ENCODE assay signal across 1 cellular context in genomic region chr19:8475005-8475404, GRCh38.
TF ChIP-seq lines count a peak whose summit lies in the region.

No MANE protein-coding gene starts in this region.

TF ChIP-seq in IMR-90, 13 proteins besides CTCF, POLR2A, EP300 and RAD21:
- TF ChIP-seq, protein P1, sequence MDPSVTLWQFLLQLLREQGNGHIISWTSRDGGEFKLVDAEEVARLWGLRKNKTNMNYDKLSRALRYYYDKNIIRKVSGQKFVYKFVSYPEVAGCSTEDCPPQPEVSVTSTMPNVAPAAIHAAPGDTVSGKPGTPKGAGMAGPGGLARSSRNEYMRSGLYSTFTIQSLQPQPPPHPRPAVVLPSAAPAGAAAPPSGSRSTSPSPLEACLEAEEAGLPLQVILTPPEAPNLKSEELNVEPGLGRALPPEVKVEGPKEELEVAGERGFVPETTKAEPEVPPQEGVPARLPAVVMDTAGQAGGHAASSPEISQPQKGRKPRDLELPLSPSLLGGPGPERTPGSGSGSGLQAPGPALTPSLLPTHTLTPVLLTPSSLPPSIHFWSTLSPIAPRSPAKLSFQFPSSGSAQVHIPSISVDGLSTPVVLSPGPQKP (IDR thresholded peaks at IDR 0.05; ENCODE audit: borderline replicate concordance, low read depth, low read length): no peak
- TF ChIP-seq BHLHE40 (IDR thresholded peaks at IDR 0.05; ENCODE audit: low read depth, low read length) (no peak), MAZ (IDR thresholded peaks at IDR 0.05; ENCODE audit: borderline replicate concordance, low read depth, low read length) (no peak), MXI1 (IDR thresholded peaks at IDR 0.05; ENCODE audit: borderline replicate concordance, low read depth, low read length) (no peak), CEBPB (IDR thresholded peaks at IDR 0.05; ENCODE audit: low read depth, low read length) (no peak), RCOR1 (IDR thresholded peaks at IDR 0.05; ENCODE audit: insufficient replicate concordance, low read length) (no peak), CHD1 (IDR thresholded peaks at IDR 0.05; ENCODE audit: low read depth, low read length) (no peak), RFX5 (IDR thresholded peaks at IDR 0.05; ENCODE audit: low read depth, low read length) (no peak), NFE2L2 (IDR thresholded peaks at IDR 0.05; ENCODE audit: low read depth, low read length) (no peak), USF2 (IDR thresholded peaks at IDR 0.05; ENCODE audit: low read depth, low read length) (no peak), SMC3 (IDR thresholded peaks at IDR 0.05; ENCODE audit: low read depth, low read length) (no peak), FOS (IDR thresholded peaks at IDR 0.05; ENCODE audit: low read depth, low read length) (no peak), MAFK (IDR thresholded peaks at IDR 0.05; ENCODE audit: low read depth, low read length) (no peak)
